In genomic region chr12:96015672-96016071, GRCh38 we compare ENCODE assay signal across 10 cellular contexts. TPM values are rescaled to one million over a fixed set of nuclear protein-coding genes. Genes with fewer than 3 reads are reported as not detected.
A peak's percentile ranks its signal among the peaks of the same experiment; 100 is the strongest.
DNase-seq lines count a peak whose midpoint lies in the region; ATAC-seq and TF ChIP-seq lines count a peak whose summit lies in the region.
"Had no signal": no experiment of that assay in that cellular context is flagged by ENCODE, and none has a peak within 500 bp of the region (broad histone marks: within the 10 kb centered on the region; RNA-seq: fewer than 3 reads in every experiment).

No MANE protein-coding gene starts in this region.

- H3K27me3 ChIP-seq in GM23338 (ENCODE audit: insufficient read depth) = no peaks in the 10 kb centered on the region
- H3K27me3 ChIP-seq in adipocyte (replicated peaks; ENCODE audit: control insufficient read depth, insufficient read depth, low read length) = no peaks in the 10 kb centered on the region
- H3K27me3 ChIP-seq in kidney epithelial cell (ENCODE audit: control insufficient read depth, insufficient read depth, low read length) = no peaks in the 10 kb centered on the region

- H3K9me2 ChIP-seq in GM23338 (ENCODE audit: insufficient read depth) = no peaks in the 10 kb centered on the region

- H3K27ac Mint-ChIP-seq in GM23338 = no peak overlapping the region
- H3K27ac Mint-ChIP-seq: activated CD4-positive, alpha-beta memory T cell treated with anti-CD3 and anti-CD28 coated beads, Interleukin-2, amount 10 ng/mL, durations not matched to agents 7 days and 5 days had no signal

- H3K79me2 ChIP-seq in GM23338 (replicated peaks; ENCODE audit: insufficient read depth) = no peaks in the 10 kb centered on the region

- no peaks in the 10 kb centered on the region for H3K27me3 Mint-ChIP-seq in GM23338 (ENCODE audit: insufficient read depth, low read depth, poor library complexity)
- H3K27me3 Mint-ChIP-seq: activated CD4-positive, alpha-beta memory T cell treated with anti-CD3 and anti-CD28 coated beads, Interleukin-2, amount 10 ng/mL, durations not matched to agents 7 days and 5 days had no signal

- H3K9me3 ChIP-seq in adipocyte (ENCODE audit: control insufficient read depth, low read length) = no peaks in the 10 kb centered on the region

- H3K4me3 Mint-ChIP-seq in GM23338 = no peak overlapping the region
- H3K4me3 Mint-ChIP-seq: activated CD4-positive, alpha-beta memory T cell treated with anti-CD3 and anti-CD28 coated beads, Interleukin-2, amount 10 ng/mL, durations not matched to agents 7 days and 5 days had no signal

- no peaks in the 10 kb centered on the region for H3K9me3 Mint-ChIP-seq in GM23338
- H3K9me3 Mint-ChIP-seq: activated CD4-positive, alpha-beta memory T cell treated with anti-CD3 and anti-CD28 coated beads, Interleukin-2, amount 10 ng/mL, durations not matched to agents 7 days and 5 days had no signal

- TF ChIP-seq CTCF in AG09319 (IDR thresholded peaks at IDR 0.05; ENCODE audit: low read depth, low read length) = peak; percentile 45
- peak; percentile 48 to 63 for TF ChIP-seq CTCF in GM23338 (conservative IDR thresholded peaks at IDR 0.05; ENCODE audit: low read depth in 2 of 2)
- peak; percentile 52 for TF ChIP-seq CTCF in kidney epithelial cell (IDR thresholded peaks at IDR 0.05; ENCODE audit: insufficient read depth, low read length, poor library complexity, severe bottlenecking)

- DNase-seq in AG09319 (ENCODE audit: extremely low read depth, low read depth) (no peak), GM23338 (ENCODE audit: low spot score) (peak; percentile 39), adipocyte (ENCODE audit: low read depth) (peak; percentile 21), kidney epithelial cell (ENCODE audit: low read depth) (no peak), DMS153 treated with DMSO at 0.1 percent for 48 hours (lab: John Stamatoyannopoulos, UW; ENCODE audit: unreplicated experiment) (no peak)
- DNase-seq: activated CD4-positive, alpha-beta memory T cell treated with anti-CD3 and anti-CD28 coated beads, Interleukin-2, amount 10 ng/mL, durations not matched to agents 7 days and 5 days; stimulated activated CD4-positive, alpha-beta T cell treated with anti-CD3 and anti-CD28 coated beads, Interleukin-4, amount 100 ng/mL, for 1 hour had no signal

- H3K27ac ChIP-seq in GM23338 (ENCODE audit: low read depth) = no peak overlapping the region

- H3K9ac ChIP-seq in adipocyte (ENCODE audit: low read length) = no peak overlapping the region

- H3K4me1 Mint-ChIP-seq in GM23338 = no peaks in the 10 kb centered on the region
- H3K4me1 Mint-ChIP-seq: activated CD4-positive, alpha-beta memory T cell treated with anti-CD3 and anti-CD28 coated beads, Interleukin-2, amount 10 ng/mL, durations not matched to agents 7 days and 5 days had no signal

- H3K36me3 Mint-ChIP-seq in GM23338 (ENCODE audit: low read depth) = peaks cover 61% of the 10 kb centered on the region

- H3K36me3 ChIP-seq in GM23338 (ENCODE audit: insufficient read depth) = peaks cover 45% of the 10 kb centered on the region
- H3K36me3 ChIP-seq in adipocyte (ENCODE audit: control insufficient read depth, insufficient read depth, low read length, severe bottlenecking) = peaks cover 35% of the 10 kb centered on the region
- H3K36me3 ChIP-seq in kidney epithelial cell (ENCODE audit: control insufficient read depth, insufficient read depth, low read length) = peaks cover 1% of the 10 kb centered on the region

- H3K4me3 ChIP-seq in GM23338 (no peak overlapping the region), adipocyte (ENCODE audit: low read length) (no peak overlapping the region), kidney epithelial cell (ENCODE audit: low read depth, low read length) (no peak overlapping the region)

- ATAC-seq in GM23338 = peak; percentile 68
- ATAC-seq in GM18517 (IDR thresholded peaks at IDR 0.05; ENCODE audit: unreplicated experiment) = no peak
- no peak for ATAC-seq in GM18909 (IDR thresholded peaks at IDR 0.05; ENCODE audit: poor library complexity, unreplicated experiment)
- ATAC-seq in HG02981 (IDR thresholded peaks at IDR 0.05; ENCODE audit: unreplicated experiment) = no peak

- H3K4me1 ChIP-seq in GM23338 (ENCODE audit: insufficient read depth) (no peaks in the 10 kb centered on the region), adipocyte (ENCODE audit: control insufficient read depth, insufficient read depth, low read length) (peaks cover 15% of the 10 kb centered on the region)

- H2AFZ ChIP-seq in GM23338 = no peak overlapping the region

- H4K20me1 ChIP-seq in GM23338 (replicated peaks; ENCODE audit: insufficient read depth) = no peaks in the 10 kb centered on the region

- H3K4me2 ChIP-seq in GM23338 = no peak overlapping the region

- H3F3A ChIP-seq in GM23338 (replicated peaks; ENCODE audit: low read depth) = no peaks in the 10 kb centered on the region

TF ChIP-seq in GM23338, 12 proteins besides CTCF, POLR2A, EP300 and RAD21 (continues in another document):
- TF ChIP-seq JUNB (IDR thresholded peaks at IDR 0.05; ENCODE audit: unreplicated experiment) (no peak), POLR2AphosphoS5 (IDR thresholded peaks at IDR 0.05; ENCODE audit: low read depth) (no peak), ZNF462 (CRISPR knock-in tag; IDR thresholded peaks at IDR 0.05) (no peak), ZNF331 (CRISPR knock-in tag; IDR thresholded peaks at IDR 0.05; ENCODE audit: low read depth) (no peak)

RNA-seq across cellular contexts. Expression of gene HAL, which starts 19.5 kb away (rescaled TPM):
- 0.17 TPM in 1 of 2 replicates, not detected in the other for total RNA-seq in GM23338 (2014; rRNA removed; shearing (Covaris generic))
- polyA plus RNA-seq in GM23338 (2016; fragmentation: Nextera tagmentation; extraction: Ambion mirVana) = 0.24 TPM in 1 of 2 replicates, not detected in the other
- 0.21 TPM in 1 of 2 replicates, not detected in the other for total RNA-seq in kidney epithelial cell

RNA-seq across cellular contexts. Expression of gene LTA4H, which starts 19.7 kb away (rescaled TPM):
- total RNA-seq in GM23338 (2014; rRNA removed; shearing (Covaris generic)) = 173 and 189 TPM in 2 replicates
- polyA plus RNA-seq in GM23338 (2016; fragmentation: Nextera tagmentation; extraction: Ambion mirVana) = 74.1 and 84.4 TPM in 2 replicates
- 73.1 and 78.9 TPM in 2 replicates for total RNA-seq in kidney epithelial cell

Comparison
In these comparisons a context has a peak if more than half of its experiments do, and no peak if none do; other contexts are left out.
1. DNase-seq: peak in GM23338 (single experiment) and adipocyte (single experiment); none in AG09319 (single experiment), kidney epithelial cell (single experiment) and DMS153 treated with DMSO at 0.1 percent for 48 hours (single experiment).
2. Peak in every context shown above with its lines, with median percentiles within 50 percentile points of each other: CTCF ChIP-seq.